12 cellular contexts compared by ENCODE assay signal in the genomic region with DNA sequence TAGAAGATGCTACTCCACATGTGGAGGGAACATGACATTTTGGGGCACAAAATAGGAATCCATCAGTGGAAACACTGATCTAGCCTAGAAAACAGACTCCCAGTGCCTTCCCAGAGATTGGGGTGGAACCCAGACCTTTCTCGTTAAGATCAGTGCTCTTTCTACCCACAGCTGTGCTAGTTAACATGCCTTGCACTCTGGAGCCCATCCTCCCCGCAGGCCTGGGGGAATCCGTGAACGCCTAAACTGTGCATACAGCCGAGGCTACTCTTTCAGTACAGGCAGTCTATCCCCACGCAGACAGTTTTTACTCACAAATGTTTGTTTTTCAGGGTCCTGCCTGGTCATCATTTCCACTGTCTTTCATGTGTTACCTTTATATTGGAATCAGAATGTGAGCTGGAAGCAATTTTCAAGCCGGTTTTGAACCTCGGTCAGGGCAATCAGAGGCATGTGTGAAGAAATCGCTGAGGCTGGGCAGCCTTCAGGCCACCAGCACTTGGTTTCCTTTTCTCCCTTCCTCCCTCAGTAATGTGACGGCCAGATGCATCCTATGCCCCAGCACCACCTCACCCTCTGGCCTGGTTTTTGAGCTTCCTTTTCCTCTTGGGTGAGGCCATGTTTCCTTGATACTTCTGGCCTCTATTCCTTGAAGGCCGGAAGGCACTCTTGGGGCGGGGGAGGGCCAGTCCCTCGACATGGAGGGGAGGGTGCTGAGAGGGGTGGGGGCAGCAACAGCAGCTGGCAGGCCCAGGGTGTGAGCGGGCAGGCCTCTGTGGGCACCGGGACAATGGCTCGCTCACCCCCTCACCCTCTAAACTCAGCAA.
DNase-seq lines count a peak whose midpoint lies in the region; ATAC-seq and TF ChIP-seq lines count a peak whose summit lies in the region.
"Had no signal": no experiment of that assay in that cellular context is flagged by ENCODE, and none has a peak within 500 bp of the region (broad histone marks: within the 10 kb centered on the region; RNA-seq: fewer than 3 reads in every experiment).

No MANE protein-coding gene starts in this region.

- no peaks in the 10 kb centered on the region for H3K27me3 ChIP-seq in stomach
- H3K27me3 ChIP-seq: cardiac muscle cell, SJCRH30 had no signal

- TF ChIP-seq CTCF in stomach (IDR thresholded peaks at IDR 0.05) (no peak), Calu3 (IDR thresholded peaks at IDR 0.05; ENCODE audit: unreplicated experiment) (no peak)

- no peaks in the 10 kb centered on the region for H3K27me3 Mint-ChIP-seq in Calu3 (ENCODE audit: unreplicated experiment)

- H3K36me3 Mint-ChIP-seq in Calu3 (ENCODE audit: insufficient read depth, unreplicated experiment), result no peaks in the 10 kb centered on the region

- H3K4me3 ChIP-seq in stomach, result no peak overlapping the region
- H3K4me3 ChIP-seq: cardiac muscle cell, SJCRH30 had no signal

- in situ Hi-C loops in KBM-7 (cut with MboI; ENCODE audit: low pct_unique_long_range_greater_than_20kb, low sequenced_read_pairs), result no loop called here

- H3K9me3 Mint-ChIP-seq in Calu3 (ENCODE audit: low read depth, unreplicated experiment), result no peaks in the 10 kb centered on the region

- CTCF ChIA-PET in Calu3 (lab: Charles Lee), result interaction anchor here (0.6 kb wide), 1 partner anchor 213 kb away, joined by 7 read pairs; no protein-coding TSS in a partner anchor

- TF ChIP-seq POLR2A in stomach (IDR thresholded peaks at IDR 0.05), result no peak

- intact Hi-C loops in stomach (cut with DNase I; ENCODE audit: low total_unique reads), result loop anchor here (5.0 kb wide), 1 partner anchor 191 kb away; no protein-coding TSS in a partner anchor
- intact Hi-C loops in Calu3 (cut with micrococcal nuclease; ENCODE audit: unreplicated experiment), result no loop called here

- no peak overlapping the region for H3K4me3 Mint-ChIP-seq in Calu3 (ENCODE audit: low read depth, unreplicated experiment)

- TF ChIP-seq EP300 in stomach (IDR thresholded peaks at IDR 0.05), result no peak

- peak; percentile 23 for DNase-seq in KBM-7
- peak; percentile 40 to 86 for DNase-seq in dermis microvascular lymphatic vessel endothelial cell (ENCODE audit: low read depth in 2 of 2)
- DNase-seq in left lobe of liver (ENCODE audit: low spot score), result no peak
- no peak for DNase-seq in stomach
- no peak for DNase-seq in Calu3
- no peak for DNase-seq in activated CD4-positive, alpha-beta T cell treated with anti-CD3 and anti-CD28 coated beads for 48 hours
- DNase-seq: DMS79; NK-92 treated with Interleukin-12 subunit alpha and Interleukin-12 subunit beta, amount 100 ng/mL, for 24 hours; SJCRH30 had no signal

- peak overlapping the region in 4 of 5 donors; percentile 28 to 56 (median 52) for H3K27ac ChIP-seq in stomach
- H3K27ac ChIP-seq: cardiac muscle cell, SJCRH30 had no signal

- no peaks in the 10 kb centered on the region for H3K36me3 ChIP-seq in stomach
- H3K36me3 ChIP-seq: cardiac muscle cell, SJCRH30 had no signal

- ATAC-seq in left lobe of liver, result peak; percentile 36
- no peak for ATAC-seq in GM21423 (IDR thresholded peaks at IDR 0.05; ENCODE audit: unreplicated experiment)
- no peak for ATAC-seq in HG02610 (IDR thresholded peaks at IDR 0.05; ENCODE audit: unreplicated experiment)

- no peaks in the 10 kb centered on the region for H3K9me3 ChIP-seq in stomach
- H3K9me3 ChIP-seq: SJCRH30 had no signal

- no peak overlapping the region for H3K27ac Mint-ChIP-seq in Calu3 (ENCODE audit: unreplicated experiment)

- peaks cover 9% of the 10 kb centered on the region for H3K4me1 Mint-ChIP-seq in Calu3 (ENCODE audit: low read depth, unreplicated experiment)

- H3K4me1 ChIP-seq in stomach, result peaks cover 0 to 9% (median 2%) of the 10 kb centered on the region in 4 donors
- H3K4me1 ChIP-seq: SJCRH30 had no signal

- 70 to 81% (median 78%) methylated on average over 16 of the region's 16 CpGs for WGBS in stomach, 5 donors

- BruUV-seq in Calu3 (replicated peaks; lab: Mats Ljungman, UMichigan), result no TSS peak

Comparison
In these comparisons a context has a peak if more than half of its experiments do, and no peak if none do; other contexts are left out.
1. DNase-seq: peak in KBM-7 (single experiment) and dermis microvascular lymphatic vessel endothelial cell (2 of 2); none in left lobe of liver (single experiment), stomach (single experiment), Calu3 (single experiment) and activated CD4-positive, alpha-beta T cell treated with anti-CD3 and anti-CD28 coated beads for 48 hours (single experiment).